Comparison of ENCODE assay signal across 9 cellular contexts in the genomic region with DNA sequence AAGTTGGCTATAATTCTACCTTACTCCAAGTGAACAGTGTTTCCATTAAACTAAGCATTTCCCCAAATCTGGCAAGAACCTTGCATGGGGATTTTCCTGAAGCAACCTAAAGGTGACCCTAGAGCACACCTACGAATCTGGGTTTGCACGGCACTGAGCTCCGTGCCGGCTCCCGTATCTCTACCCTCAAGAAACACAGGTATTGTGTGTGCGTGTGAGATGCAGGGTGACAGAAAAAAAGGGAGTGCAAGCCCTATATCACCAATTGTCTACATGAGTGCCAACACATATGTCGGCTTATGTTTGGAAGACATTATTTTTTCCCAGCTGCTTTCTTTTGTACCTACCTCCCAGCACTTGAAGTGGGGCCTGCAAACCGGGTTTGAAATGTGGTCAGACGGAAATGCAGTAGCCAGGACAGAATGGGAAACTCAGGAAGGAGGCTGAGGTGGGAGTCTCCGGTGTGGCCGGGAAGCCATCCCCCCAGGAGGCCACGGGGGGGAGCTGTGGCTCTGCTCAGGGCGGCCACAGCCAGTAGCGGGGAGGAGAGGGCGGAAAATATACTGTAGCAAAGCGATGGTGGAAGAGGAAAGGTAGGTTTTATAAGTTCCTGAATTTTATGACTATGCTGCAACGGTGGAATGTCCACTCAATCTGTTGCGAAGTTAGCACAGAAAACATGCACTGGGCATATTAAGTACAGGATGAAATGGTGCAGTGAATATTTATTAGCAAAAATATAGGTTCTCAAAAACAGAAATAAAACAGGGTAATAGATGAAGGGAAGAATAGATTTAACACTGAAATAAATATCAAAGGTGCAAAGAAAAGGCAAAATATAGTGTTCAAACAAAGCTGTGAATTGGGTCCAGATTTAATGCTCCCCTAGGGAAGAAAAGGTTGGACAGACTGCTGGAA.
DNase-seq lines count a peak whose midpoint lies in the region; ATAC-seq and TF ChIP-seq lines count a peak whose summit lies in the region.
"Had no signal": no experiment of that assay in that cellular context is flagged by ENCODE, and none has a peak within 500 bp of the region (broad histone marks: within the 10 kb centered on the region; RNA-seq: fewer than 3 reads in every experiment).

No MANE protein-coding gene starts in this region.

- WGBS in aorta, 2 donors, result 24 to 27% methylated on average over 18 of the region's 18 CpGs

- H3K27ac ChIP-seq in aorta (ENCODE audit: low read depth in 1 of 2, low read length in 2 of 2), result no peak overlapping the region
- H3K27ac ChIP-seq: SJSA1 had no signal

- intact Hi-C loops in aorta (cut with DNase I), result loop anchor here (2.0 to 5.0 kb wide), 2 partner anchors 935 to 941 kb away; no protein-coding TSS in a partner anchor

- no peak overlapping the region for H3K27ac Mint-ChIP-seq in neural crest cell (ENCODE audit: unreplicated experiment)

- DNase-seq in DMS114 treated with DMSO at 0.1 percent for 48 hours (lab: John Stamatoyannopoulos, UW; ENCODE audit: unreplicated experiment) (peak; percentile 74), NCI-H2171 treated with DMSO at 0.1 percent for 48 hours (lab: John Stamatoyannopoulos, UW) (peak; percentile 66), fibroblast of gingiva (ENCODE audit: low read depth) (peak; percentile 21), neural crest cell (ENCODE audit: low read depth, low spot score) (peak; percentile 65), aorta (peak; percentile 59 to 84), GM19240 (ENCODE audit: insufficient read length, low spot score) (no peak)
- peak; percentile 77 for DNase-seq in activated CD8-positive, alpha-beta memory T cell treated with anti-CD3 and anti-CD28 coated beads for 24 hours

- no peak overlapping the region for H3K4me3 ChIP-seq in aorta (ENCODE audit: low read length in 2 of 2)
- H3K4me3 ChIP-seq: SJSA1 had no signal

- H3K27me3 ChIP-seq in aorta (ENCODE audit: control insufficient read depth in 1 of 2, insufficient read depth in 2 of 2, low read length in 1 of 2), result peaks cover 0 to 4% of the 10 kb centered on the region in 2 donors
- H3K27me3 ChIP-seq: SJSA1 had no signal

- no peaks in the 10 kb centered on the region for H3K9me3 Mint-ChIP-seq in neural crest cell

- H3K27me3 Mint-ChIP-seq in neural crest cell (ENCODE audit: low read depth), result peaks cover 72% of the 10 kb centered on the region

- peaks cover 21% of the 10 kb centered on the region for H3K4me1 Mint-ChIP-seq in neural crest cell

- no peaks in the 10 kb centered on the region for H3K9me3 ChIP-seq in aorta (ENCODE audit: control insufficient read depth, low read length)

- no peaks in the 10 kb centered on the region for H3K36me3 Mint-ChIP-seq in neural crest cell (ENCODE audit: low read depth)

- peak; percentile 75 for ATAC-seq in GM21737 (IDR thresholded peaks at IDR 0.05; ENCODE audit: unreplicated experiment)
- ATAC-seq in aorta (ENCODE audit: low FRiP score), result peak; percentile 88

- no peaks in the 10 kb centered on the region for H3K36me3 ChIP-seq in aorta (ENCODE audit: control insufficient read depth in 1 of 2, insufficient read depth in 2 of 2, low read length in 1 of 2)
- H3K36me3 ChIP-seq: SJSA1 had no signal

- H3K4me3 Mint-ChIP-seq in neural crest cell, result no peak overlapping the region

- no peaks in the 10 kb centered on the region for H3K4me1 ChIP-seq in aorta (ENCODE audit: control insufficient read depth in 1 of 2, insufficient read depth in 2 of 2, low read length in 2 of 2)
- H3K4me1 ChIP-seq: SJSA1 had no signal

- peak; percentile 97 for TF ChIP-seq CTCF in neural crest cell (conservative IDR thresholded peaks at IDR 0.05)
